1 cellular context compared by ENCODE assay signal in genomic region chr16:678858-679807, GRCh38.
A peak's percentile ranks its signal among the peaks of the same experiment; 100 is the strongest.
TF ChIP-seq lines count a peak whose summit lies in the region.

No MANE protein-coding gene starts in this region.

TF ChIP-seq in K562, 482 proteins besides CTCF, POLR2A, EP300 and RAD21 (continued from another document and continues in another):
- TF ChIP-seq ZNF655 (CRISPR knock-in tag; IDR thresholded peaks at IDR 0.05), result no peak
- TF ChIP-seq ZBTB17 (CRISPR knock-in tag; IDR thresholded peaks at IDR 0.05), result no peak
- no peak for TF ChIP-seq SRSF7 (optimal IDR thresholded peaks at IDR 0.05; ENCODE audit: low read depth, low read length)
- TF ChIP-seq CREBBP (IDR thresholded peaks at IDR 0.05; ENCODE audit: low read depth, low read length), result no peak
- no peak for TF ChIP-seq CBFA2T2 (conservative IDR thresholded peaks at IDR 0.05)
- no peak for TF ChIP-seq ZNF174 (CRISPR knock-in tag; IDR thresholded peaks at IDR 0.05)
- TF ChIP-seq ZNF76 (CRISPR knock-in tag; IDR thresholded peaks at IDR 0.05; ENCODE audit: borderline replicate concordance), result no peak
- TF ChIP-seq PTBP1 (IDR thresholded peaks at IDR 0.05; ENCODE audit: low read depth, low read length), result no peak
- TF ChIP-seq IRF1 (CRISPR knock-in tag; IDR thresholded peaks at IDR 0.05; ENCODE audit: borderline replicate concordance), result no peak
- no peak for TF ChIP-seq RBM15 (IDR thresholded peaks at IDR 0.05; ENCODE audit: insufficient read depth, low read length)
- no peak for TF ChIP-seq DNMT1 (IDR thresholded peaks at IDR 0.05)
- peak; percentile 56 for TF ChIP-seq ARID4B (CRISPR knock-in tag; IDR thresholded peaks at IDR 0.05)
- TF ChIP-seq TSHZ1 (CRISPR knock-in tag; IDR thresholded peaks at IDR 0.05), result no peak
- peak; percentile 26; the same call in 1 of the 2 replicates for TF ChIP-seq RAD51 (IDR thresholded peaks at IDR 0.05; ENCODE audit: borderline replicate concordance, low read depth)
- no peak for TF ChIP-seq CCAR2 (IDR thresholded peaks at IDR 0.05; ENCODE audit: low read depth, low read length)
- TF ChIP-seq SETDB1 (IDR thresholded peaks at IDR 0.05; ENCODE audit: low read length), result no peak
- TF ChIP-seq SIRT6 (IDR thresholded peaks at IDR 0.05; ENCODE audit: low read depth, low read length), result no peak
- TF ChIP-seq NFRKB (IDR thresholded peaks at IDR 0.05; ENCODE audit: low read depth), result no peak
- TF ChIP-seq FOXJ3 (CRISPR knock-in tag; IDR thresholded peaks at IDR 0.05), result no peak
- no peak for TF ChIP-seq POLR2H (tag; IDR thresholded peaks at IDR 0.05; ENCODE audit: low read depth)
- no peak for TF ChIP-seq PRDM10 (IDR thresholded peaks at IDR 0.05; ENCODE audit: partially characterized antibody)
- no peak for TF ChIP-seq FOXK1 (CRISPR knock-in tag; IDR thresholded peaks at IDR 0.05; ENCODE audit: borderline replicate concordance)
- TF ChIP-seq ADNP (tag; IDR thresholded peaks at IDR 0.05), result no peak
- TF ChIP-seq CLOCK (CRISPR knock-in tag; IDR thresholded peaks at IDR 0.05; ENCODE audit: borderline replicate concordance), result no peak
- no peak for TF ChIP-seq CSDE1 (IDR thresholded peaks at IDR 0.05)
- TF ChIP-seq YBX1 (IDR thresholded peaks at IDR 0.05), result no peak
- no peak for TF ChIP-seq CHAMP1 (IDR thresholded peaks at IDR 0.05)
- no peak for TF ChIP-seq RFX7 (CRISPR knock-in tag; IDR thresholded peaks at IDR 0.05)
- TF ChIP-seq NUFIP1 (IDR thresholded peaks at IDR 0.05; ENCODE audit: partially characterized antibody), result no peak
- TF ChIP-seq ASH1L (IDR thresholded peaks at IDR 0.05; ENCODE audit: borderline replicate concordance, low read depth, partially characterized antibody), result no peak
- no peak for TF ChIP-seq TBL1XR1 (IDR thresholded peaks at IDR 0.05; ENCODE audit: low read length in 2 of 2)
- TF ChIP-seq ZNF699 (CRISPR knock-in tag; IDR thresholded peaks at IDR 0.05; ENCODE audit: insufficient replicate concordance), result no peak
- no peak for TF ChIP-seq PREB (CRISPR knock-in tag; IDR thresholded peaks at IDR 0.05)
- TF ChIP-seq TRIM28 (IDR thresholded peaks at IDR 0.05), result no peak; the same call in 1 of the 2 replicates
- TF ChIP-seq PHB2 (IDR thresholded peaks at IDR 0.05; ENCODE audit: low read depth), result no peak
- no peak for TF ChIP-seq ZNF175 (CRISPR knock-in tag; IDR thresholded peaks at IDR 0.05; ENCODE audit: low read depth)
- no peak for TF ChIP-seq THRA (IDR thresholded peaks at IDR 0.05)
